Comparison of ENCODE assay signal across 19 cellular contexts in genomic region chr11:75811485-75811884, GRCh38. TPM values are rescaled to one million over a fixed set of nuclear protein-coding genes. Genes with fewer than 3 reads are reported as not detected.
DNase-seq lines count a peak whose midpoint lies in the region; ATAC-seq and TF ChIP-seq lines count a peak whose summit lies in the region.
"Had no signal": no experiment of that assay in that cellular context is flagged by ENCODE, and none has a peak within 500 bp of the region (broad histone marks: within the 10 kb centered on the region; RNA-seq: fewer than 3 reads in every experiment).

No MANE protein-coding gene starts in this region.

- peaks cover 2% of the 10 kb centered on the region for H3K27me3 Mint-ChIP-seq in GM23338 (ENCODE audit: insufficient read depth, low read depth, poor library complexity)

- no peak overlapping the region for H3K27ac ChIP-seq in GM23338 (ENCODE audit: low read depth)
- H3K27ac ChIP-seq in OCI-LY7 (ENCODE audit: low read depth, low read length, poor library complexity, severe bottlenecking): no peak overlapping the region
- peak overlapping the region; percentile 45 for H3K27ac ChIP-seq in neutrophil
- no peak overlapping the region for H3K27ac ChIP-seq in osteoblast (ENCODE audit: low read depth, low read length)
- no peak overlapping the region for H3K27ac ChIP-seq in thyroid gland
- H3K27ac ChIP-seq: SJSA1 had no signal

- WGBS in thyroid gland, 2 donors: 80 to 81% methylated on average over 2 of the region's 2 CpGs

- no peaks in the 10 kb centered on the region for H3F3A ChIP-seq in GM23338 (replicated peaks; ENCODE audit: low read depth)

- CTCF ChIA-PET in OCI-LY7 (lab: Charles Lee; ENCODE audit: unreplicated experiment): interaction anchor here (2.6 kb wide), 1 partner anchor 10 kb away, joined by 6 read pairs; no protein-coding TSS in a partner anchor

- H3K9me3 ChIP-seq in OCI-LY7 (ENCODE audit: low read length) (no peaks in the 10 kb centered on the region), neutrophil (no peaks in the 10 kb centered on the region), osteoblast (ENCODE audit: low read depth, low read length) (no peaks in the 10 kb centered on the region), thyroid gland (no peaks in the 10 kb centered on the region)
- H3K9me3 ChIP-seq: Peyer's patch, SJSA1 had no signal

- 0 out of 2 replicates have a peak overlapping the region, but pooled peaks have one; percentile 47 for H2AFZ ChIP-seq in GM23338
- H2AFZ ChIP-seq in OCI-LY7 (ENCODE audit: low read length): peak overlapping the region; percentile 9; the same call in 1 of the 2 replicates
- no peak overlapping the region for H2AFZ ChIP-seq in osteoblast (ENCODE audit: low read length)

- DNase-seq in GM12864 (ENCODE audit: low read depth) (no peak), GM23338 (ENCODE audit: low spot score) (no peak), OCI-LY7 (ENCODE audit: low spot score) (no peak), NCI-H1048 (lab: John Stamatoyannopoulos, UW) (no peak), osteoblast (ENCODE audit: insufficient read length, low spot score, missing footprints) (no peak), thyroid gland (no peak), germinal center (ENCODE audit: low spot score) (no peak)
- DNase-seq: ACHN, AML-193, GDM1, HCEC 1CT, NCI-H1417 treated with DMSO at 0.1 percent for 48 hours, NCI-H1930, NCI-H226, NCI-H524, T-helper 17 cell had no signal

- no peaks in the 10 kb centered on the region for H3K36me3 Mint-ChIP-seq in GM23338 (ENCODE audit: low read depth)

- H3K9me3 Mint-ChIP-seq in GM23338: no peaks in the 10 kb centered on the region

- peaks cover 16% of the 10 kb centered on the region for H3K4me1 Mint-ChIP-seq in GM23338

- H4K20me1 ChIP-seq in GM23338 (replicated peaks; ENCODE audit: insufficient read depth) (no peaks in the 10 kb centered on the region), OCI-LY7 (ENCODE audit: insufficient read depth, low read length) (no peaks in the 10 kb centered on the region), osteoblast (ENCODE audit: insufficient read depth, low read length) (peaks cover 6% of the 10 kb centered on the region)

- no peak for TF ChIP-seq POLR2A in thyroid gland (IDR thresholded peaks at IDR 0.05)

- intact Hi-C loops in OCI-LY7 (cut with micrococcal nuclease; ENCODE audit: unreplicated experiment) (no loop called here), thyroid gland (cut with DNase I) (no loop called here)

- H3K79me2 ChIP-seq in GM23338 (replicated peaks; ENCODE audit: insufficient read depth) (peaks cover 8% of the 10 kb centered on the region), OCI-LY7 (ENCODE audit: insufficient read depth, low read depth, low read length) (peaks cover 11% of the 10 kb centered on the region), osteoblast (ENCODE audit: insufficient read depth, low read length) (peaks cover 12% of the 10 kb centered on the region)

- H3K4me3 Mint-ChIP-seq in GM23338: no peak overlapping the region
- H3K4me3 Mint-ChIP-seq: T-helper 17 cell had no signal

- TF ChIP-seq CTCF in GM12864 (IDR thresholded peaks at IDR 0.05; ENCODE audit: low read depth, low read length, missing control alignments) (no peak), GM23338 (conservative IDR thresholded peaks at IDR 0.05; ENCODE audit: low read depth in 2 of 2) (no peak), OCI-LY7 (conservative IDR thresholded peaks at IDR 0.05; ENCODE audit: low read length) (no peak), neutrophil (IDR thresholded peaks at IDR 0.05) (no peak), osteoblast (IDR thresholded peaks at IDR 0.05; ENCODE audit: extremely low read depth, low read depth, low read length) (no peak), thyroid gland (IDR thresholded peaks at IDR 0.05) (no peak)

- H3K4me3 ChIP-seq in GM12864 (ENCODE audit: low read depth, low read length) (peak overlapping the region; percentile 52), GM23338 (no peak overlapping the region), OCI-LY7 (ENCODE audit: low read depth, low read length, poor library complexity, severe bottlenecking) (no peak overlapping the region), neutrophil (ENCODE audit: low read depth in 1 of 2, low read length in 1 of 2) (no peak overlapping the region), osteoblast (ENCODE audit: insufficient read depth, low read length) (no peak overlapping the region), thyroid gland (replicated peaks in 1 of 3) (no peak overlapping the region)
- H3K4me3 ChIP-seq: Peyer's patch, SJSA1 had no signal

- H3K27me3 ChIP-seq in GM23338 (ENCODE audit: insufficient read depth) (peaks cover 6% of the 10 kb centered on the region; the same call in 1 of the 2 replicates), neutrophil (no peaks in the 10 kb centered on the region), osteoblast (ENCODE audit: insufficient read depth, low read length) (no peaks in the 10 kb centered on the region), thyroid gland (no peaks in the 10 kb centered on the region)
- H3K27me3 ChIP-seq: Peyer's patch, SJSA1 had no signal

- H3K36me3 ChIP-seq in GM23338 (ENCODE audit: insufficient read depth) (no peaks in the 10 kb centered on the region), OCI-LY7 (ENCODE audit: insufficient read depth, low read length) (no peaks in the 10 kb centered on the region), neutrophil (no peaks in the 10 kb centered on the region), osteoblast (ENCODE audit: insufficient read depth, low read length) (no peaks in the 10 kb centered on the region), thyroid gland (no peaks in the 10 kb centered on the region)
- H3K36me3 ChIP-seq: Peyer's patch, SJSA1 had no signal

- no peak overlapping the region for H3K27ac Mint-ChIP-seq in GM23338
- H3K27ac Mint-ChIP-seq: T-helper 17 cell had no signal

- H3K9me2 ChIP-seq in GM23338 (ENCODE audit: insufficient read depth) (no peaks in the 10 kb centered on the region), OCI-LY7 (ENCODE audit: insufficient read depth, low read length) (no peaks in the 10 kb centered on the region)

- H3K4me2 ChIP-seq in GM23338 (no peak overlapping the region), OCI-LY7 (ENCODE audit: low read length) (no peak overlapping the region), osteoblast (ENCODE audit: insufficient read depth, low read length) (no peak overlapping the region)

- no TSS peak for BruUV-seq in OCI-LY7 (replicated peaks; lab: Mats Ljungman, UMichigan)

- H3K4me1 ChIP-seq in GM23338 (ENCODE audit: insufficient read depth) (peaks cover 12% of the 10 kb centered on the region), OCI-LY7 (ENCODE audit: insufficient read depth, low read length, poor library complexity, severe bottlenecking) (peaks cover 45% of the 10 kb centered on the region), neutrophil (ENCODE audit: control insufficient read depth in 1 of 2, insufficient read depth in 1 of 2, low read depth in 1 of 2, low read length in 1 of 2) (peaks cover 30 to 32% of the 10 kb centered on the region in 2 experiments), osteoblast (ENCODE audit: insufficient read depth, low read length) (peaks cover 17% of the 10 kb centered on the region), thyroid gland (peaks cover 7 to 14% of the 10 kb centered on the region in 2 donors)

- POLR2A ChIA-PET in OCI-LY7 (lab: Charles Lee): interaction anchor here (1.1 to 3.2 kb wide), 4 partner anchors 40 to 86 kb away, joined by 3 to 12 read pairs (median 4); no protein-coding TSS in a partner anchor

- no peak for ATAC-seq in GM23338
- ATAC-seq: T-helper 17 cell had no signal

TF ChIP-seq in GM23338, 12 proteins besides CTCF, POLR2A, EP300 and RAD21 (continues in another document):
- TF ChIP-seq CREB1 (CRISPR knock-in tag; IDR thresholded peaks at IDR 0.05; ENCODE audit: low read depth): no peak
- TF ChIP-seq JUNB (IDR thresholded peaks at IDR 0.05; ENCODE audit: unreplicated experiment): no peak
- TF ChIP-seq EZH2 (IDR thresholded peaks at IDR 0.05; ENCODE audit: low read depth, unreplicated experiment): no peak
- TF ChIP-seq ZNF331 (CRISPR knock-in tag; IDR thresholded peaks at IDR 0.05; ENCODE audit: low read depth): no peak

RNA-seq across cellular contexts. Expression of gene UVRAG, which starts 3.5 kb away (rescaled TPM):
- 11.4 and 15.3 TPM in 2 replicates for total RNA-seq in GM23338 (2014; rRNA removed; shearing (Covaris generic))
- polyA plus RNA-seq in GM23338 (2016; fragmentation: Nextera tagmentation; extraction: Ambion mirVana): 15.4 and 17.4 TPM in 2 replicates
- 34.9 and 43.7 TPM in 2 replicates for total RNA-seq in OCI-LY7 (2014; rRNA removed; shearing (Covaris generic))
- total RNA-seq in OCI-LY7 (2022): 62.2 and 73.3 TPM in 2 replicates
- 28.2 and 30.4 TPM in 2 replicates for total RNA-seq in osteoblast
- total RNA-seq in thyroid gland: 10 to 100 TPM; 27.1 to 35.9 (median 31.0) TPM

RNA-seq across cellular contexts. Expression of gene DGAT2, which starts 42.9 kb away (rescaled TPM):
- total RNA-seq in GM23338 (2014; rRNA removed; shearing (Covaris generic)): 1.6 and 2.6 TPM in 2 replicates
- polyA plus RNA-seq in GM23338 (2016; fragmentation: Nextera tagmentation; extraction: Ambion mirVana): 1.9 TPM in 2 replicates
- 6.5 and 13.8 TPM in 2 replicates for total RNA-seq in OCI-LY7 (2014; rRNA removed; shearing (Covaris generic))
- 5.6 and 7.0 TPM in 2 replicates for total RNA-seq in OCI-LY7 (2022)
- 2.9 and 3.6 TPM in 2 replicates for total RNA-seq in osteoblast
- total RNA-seq in thyroid gland: 10 to 100 TPM in 3 of 4 donors, 1 to 10 TPM in 1; 9.9 to 20.7 (median 16.3) TPM
- total RNA-seq: SJSA1 had no signal
